ENCODE assay signal across 1 cellular context in the genomic region with DNA sequence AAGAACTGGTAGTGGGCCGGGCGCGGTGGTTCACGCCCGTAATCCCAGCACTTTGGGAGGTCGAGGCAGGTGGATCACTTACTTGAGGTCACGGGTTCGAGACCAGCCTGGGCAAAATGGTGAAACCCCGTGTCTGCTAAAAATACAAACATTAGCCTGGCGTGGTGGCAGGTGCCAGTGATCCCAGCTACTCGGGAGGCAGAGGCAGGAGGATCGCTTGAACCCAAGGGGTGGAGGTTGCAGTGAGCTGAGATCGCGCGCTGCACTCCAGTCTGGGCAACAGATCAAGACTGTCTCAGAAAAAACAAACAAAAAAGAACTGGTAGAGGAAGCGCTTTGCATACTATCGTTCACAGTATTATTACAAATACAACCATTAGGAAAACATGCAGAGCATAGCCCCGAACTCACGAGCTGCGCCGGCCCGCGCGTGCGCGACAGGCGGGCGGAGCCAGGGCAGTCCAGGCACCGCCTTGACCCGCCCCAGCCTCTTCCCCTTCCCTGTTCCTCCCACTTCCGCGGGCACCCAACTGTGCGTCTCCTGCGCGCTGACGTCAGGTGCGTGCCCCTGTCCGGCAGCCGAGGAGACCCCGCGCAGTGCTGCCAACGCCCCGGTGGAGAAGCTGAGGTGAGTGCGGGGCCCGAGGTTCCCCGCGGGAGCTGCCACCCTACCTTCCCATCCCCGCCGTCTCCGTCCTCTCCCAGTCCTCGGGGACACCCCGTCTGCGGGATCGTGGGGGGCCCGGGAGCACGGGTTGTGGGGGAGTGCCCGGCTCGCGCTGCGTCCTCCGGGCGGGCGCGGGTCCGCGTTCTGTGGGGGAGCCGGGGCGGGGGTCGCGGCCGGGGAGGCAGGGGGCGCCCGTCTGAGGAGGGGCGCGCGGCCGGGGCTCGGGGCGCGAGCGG.
TF ChIP-seq lines count a peak whose summit lies in the region.

CDC42 (plus strand) TSS at position 595 of the 903 bp plus-strand sequence. CDS start 25,770 bp downstream, outside the sequence.

TF ChIP-seq in K562, 482 proteins besides CTCF, POLR2A, EP300 and RAD21 (continued from another document and continues in another):
- TF ChIP-seq BCLAF1 (IDR thresholded peaks at IDR 0.05; ENCODE audit: borderline replicate concordance in 1 of 2, control insufficient read depth in 1 of 2, low read depth in 2 of 2, low read length in 1 of 2) (no peak), KDM1A (IDR thresholded peaks at IDR 0.05) (peak in 1 of 2 experiments; percentile 11; a peak in 2 of 4 replicates), PHF20 (IDR thresholded peaks at IDR 0.05; ENCODE audit: partially characterized antibody) (peak; percentile 43), ZNF778 (CRISPR knock-in tag; IDR thresholded peaks at IDR 0.05) (no peak), HNRNPH1 (optimal IDR thresholded peaks at IDR 0.05; ENCODE audit: low read depth, low read length) (no peak), GTF2B (IDR thresholded peaks at IDR 0.05; ENCODE audit: extremely low read depth, insufficient read length) (no peak), ZNF445 (CRISPR knock-in tag; IDR thresholded peaks at IDR 0.05; ENCODE audit: low read depth) (no peak), ETS2 (tag; IDR thresholded peaks at IDR 0.05; ENCODE audit: borderline replicate concordance, poor library complexity, severe bottlenecking) (no peak), CBFA2T2 (conservative IDR thresholded peaks at IDR 0.05) (no peak), SMAD4 (CRISPR knock-in tag; conservative IDR thresholded peaks at IDR 0.05) (peak; percentile 16; the same call in 1 of the 2 replicates), SETDB1 (IDR thresholded peaks at IDR 0.05; ENCODE audit: low read length) (no peak), GTF2F1 (IDR thresholded peaks at IDR 0.05; ENCODE audit: low read depth, low read length) (0 out of 2 replicates have a peak, but pooled peaks have one; percentile 26), ZNF311 (CRISPR knock-in tag; IDR thresholded peaks at IDR 0.05) (no peak), ZNF395 (CRISPR knock-in tag; IDR thresholded peaks at IDR 0.05) (no peak; the same call in 1 of the 2 replicates), MED1 (CRISPR knock-in tag; IDR thresholded peaks at IDR 0.05; ENCODE audit: borderline replicate concordance) (no peak), MXI1 (IDR thresholded peaks at IDR 0.05; ENCODE audit: low read depth, low read length) (0 out of 2 replicates have a peak, but pooled peaks have one; percentile 10), PHF21A (IDR thresholded peaks at IDR 0.05; ENCODE audit: borderline replicate concordance, low read depth) (0 out of 2 replicates have a peak, but pooled peaks have one; percentile 72), CLOCK (CRISPR knock-in tag; IDR thresholded peaks at IDR 0.05; ENCODE audit: borderline replicate concordance) (no peak), DDX20 (tag; IDR thresholded peaks at IDR 0.05; ENCODE audit: low read depth) (no peak), POLR2G (IDR thresholded peaks at IDR 0.05; ENCODE audit: low read depth, low read length) (peak; percentile 93), SREBF2 (CRISPR knock-in tag; IDR thresholded peaks at IDR 0.05) (no peak), E2F8 (IDR thresholded peaks at IDR 0.05; ENCODE audit: low read depth, partially characterized antibody) (peak; percentile 25), ZNF316 (IDR thresholded peaks at IDR 0.05) (no peak), CBX2 (IDR thresholded peaks at IDR 0.05; ENCODE audit: insufficient read depth, low read length, poor library complexity, severe bottlenecking) (no peak)
- TF ChIP-seq, protein P1, sequence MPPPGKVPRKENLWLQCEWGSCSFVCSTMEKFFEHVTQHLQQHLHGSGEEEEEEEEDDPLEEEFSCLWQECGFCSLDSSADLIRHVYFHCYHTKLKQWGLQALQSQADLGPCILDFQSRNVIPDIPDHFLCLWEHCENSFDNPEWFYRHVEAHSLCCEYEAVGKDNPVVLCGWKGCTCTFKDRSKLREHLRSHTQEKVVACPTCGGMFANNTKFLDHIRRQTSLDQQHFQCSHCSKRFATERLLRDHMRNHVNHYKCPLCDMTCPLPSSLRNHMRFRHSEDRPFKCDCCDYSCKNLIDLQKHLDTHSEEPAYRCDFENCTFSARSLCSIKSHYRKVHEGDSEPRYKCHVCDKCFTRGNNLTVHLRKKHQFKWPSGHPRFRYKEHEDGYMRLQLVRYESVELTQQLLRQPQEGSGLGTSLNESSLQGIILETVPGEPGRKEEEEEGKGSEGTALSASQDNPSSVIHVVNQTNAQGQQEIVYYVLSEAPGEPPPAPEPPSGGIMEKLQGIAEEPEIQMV (tag; conservative IDR thresholded peaks at IDR 0.05; ENCODE audit: low read depth) = no peak
- TF ChIP-seq, protein P2, sequence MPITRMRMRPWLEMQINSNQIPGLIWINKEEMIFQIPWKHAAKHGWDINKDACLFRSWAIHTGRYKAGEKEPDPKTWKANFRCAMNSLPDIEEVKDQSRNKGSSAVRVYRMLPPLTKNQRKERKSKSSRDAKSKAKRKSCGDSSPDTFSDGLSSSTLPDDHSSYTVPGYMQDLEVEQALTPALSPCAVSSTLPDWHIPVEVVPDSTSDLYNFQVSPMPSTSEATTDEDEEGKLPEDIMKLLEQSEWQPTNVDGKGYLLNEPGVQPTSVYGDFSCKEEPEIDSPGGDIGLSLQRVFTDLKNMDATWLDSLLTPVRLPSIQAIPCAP (CRISPR knock-in tag; IDR thresholded peaks at IDR 0.05; ENCODE audit: borderline replicate concordance) = no peak
- TF ChIP-seq, protein P3, sequence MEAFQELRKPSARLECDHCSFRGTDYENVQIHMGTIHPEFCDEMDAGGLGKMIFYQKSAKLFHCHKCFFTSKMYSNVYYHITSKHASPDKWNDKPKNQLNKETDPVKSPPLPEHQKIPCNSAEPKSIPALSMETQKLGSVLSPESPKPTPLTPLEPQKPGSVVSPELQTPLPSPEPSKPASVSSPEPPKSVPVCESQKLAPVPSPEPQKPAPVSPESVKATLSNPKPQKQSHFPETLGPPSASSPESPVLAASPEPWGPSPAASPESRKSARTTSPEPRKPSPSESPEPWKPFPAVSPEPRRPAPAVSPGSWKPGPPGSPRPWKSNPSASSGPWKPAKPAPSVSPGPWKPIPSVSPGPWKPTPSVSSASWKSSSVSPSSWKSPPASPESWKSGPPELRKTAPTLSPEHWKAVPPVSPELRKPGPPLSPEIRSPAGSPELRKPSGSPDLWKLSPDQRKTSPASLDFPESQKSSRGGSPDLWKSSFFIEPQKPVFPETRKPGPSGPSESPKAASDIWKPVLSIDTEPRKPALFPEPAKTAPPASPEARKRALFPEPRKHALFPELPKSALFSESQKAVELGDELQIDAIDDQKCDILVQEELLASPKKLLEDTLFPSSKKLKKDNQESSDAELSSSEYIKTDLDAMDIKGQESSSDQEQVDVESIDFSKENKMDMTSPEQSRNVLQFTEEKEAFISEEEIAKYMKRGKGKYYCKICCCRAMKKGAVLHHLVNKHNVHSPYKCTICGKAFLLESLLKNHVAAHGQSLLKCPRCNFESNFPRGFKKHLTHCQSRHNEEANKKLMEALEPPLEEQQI (IDR thresholded peaks at IDR 0.05) = no peak
- TF ChIP-seq, protein P4, sequence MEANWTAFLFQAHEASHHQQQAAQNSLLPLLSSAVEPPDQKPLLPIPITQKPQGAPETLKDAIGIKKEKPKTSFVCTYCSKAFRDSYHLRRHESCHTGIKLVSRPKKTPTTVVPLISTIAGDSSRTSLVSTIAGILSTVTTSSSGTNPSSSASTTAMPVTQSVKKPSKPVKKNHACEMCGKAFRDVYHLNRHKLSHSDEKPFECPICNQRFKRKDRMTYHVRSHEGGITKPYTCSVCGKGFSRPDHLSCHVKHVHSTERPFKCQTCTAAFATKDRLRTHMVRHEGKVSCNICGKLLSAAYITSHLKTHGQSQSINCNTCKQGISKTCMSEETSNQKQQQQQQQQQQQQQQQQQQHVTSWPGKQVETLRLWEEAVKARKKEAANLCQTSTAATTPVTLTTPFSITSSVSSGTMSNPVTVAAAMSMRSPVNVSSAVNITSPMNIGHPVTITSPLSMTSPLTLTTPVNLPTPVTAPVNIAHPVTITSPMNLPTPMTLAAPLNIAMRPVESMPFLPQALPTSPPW (CRISPR knock-in tag; IDR thresholded peaks at IDR 0.05) = no peak
- TF ChIP-seq, protein P5, sequence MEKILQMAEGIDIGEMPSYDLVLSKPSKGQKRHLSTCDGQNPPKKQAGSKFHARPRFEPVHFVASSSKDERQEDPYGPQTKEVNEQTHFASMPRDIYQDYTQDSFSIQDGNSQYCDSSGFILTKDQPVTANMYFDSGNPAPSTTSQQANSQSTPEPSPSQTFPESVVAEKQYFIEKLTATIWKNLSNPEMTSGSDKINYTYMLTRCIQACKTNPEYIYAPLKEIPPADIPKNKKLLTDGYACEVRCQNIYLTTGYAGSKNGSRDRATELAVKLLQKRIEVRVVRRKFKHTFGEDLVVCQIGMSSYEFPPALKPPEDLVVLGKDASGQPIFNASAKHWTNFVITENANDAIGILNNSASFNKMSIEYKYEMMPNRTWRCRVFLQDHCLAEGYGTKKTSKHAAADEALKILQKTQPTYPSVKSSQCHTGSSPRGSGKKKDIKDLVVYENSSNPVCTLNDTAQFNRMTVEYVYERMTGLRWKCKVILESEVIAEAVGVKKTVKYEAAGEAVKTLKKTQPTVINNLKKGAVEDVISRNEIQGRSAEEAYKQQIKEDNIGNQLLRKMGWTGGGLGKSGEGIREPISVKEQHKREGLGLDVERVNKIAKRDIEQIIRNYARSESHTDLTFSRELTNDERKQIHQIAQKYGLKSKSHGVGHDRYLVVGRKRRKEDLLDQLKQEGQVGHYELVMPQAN (IDR thresholded peaks at IDR 0.05; ENCODE audit: borderline replicate concordance) = peak; percentile 53; the same call in 1 of the 2 replicates
